In the genomic region with DNA sequence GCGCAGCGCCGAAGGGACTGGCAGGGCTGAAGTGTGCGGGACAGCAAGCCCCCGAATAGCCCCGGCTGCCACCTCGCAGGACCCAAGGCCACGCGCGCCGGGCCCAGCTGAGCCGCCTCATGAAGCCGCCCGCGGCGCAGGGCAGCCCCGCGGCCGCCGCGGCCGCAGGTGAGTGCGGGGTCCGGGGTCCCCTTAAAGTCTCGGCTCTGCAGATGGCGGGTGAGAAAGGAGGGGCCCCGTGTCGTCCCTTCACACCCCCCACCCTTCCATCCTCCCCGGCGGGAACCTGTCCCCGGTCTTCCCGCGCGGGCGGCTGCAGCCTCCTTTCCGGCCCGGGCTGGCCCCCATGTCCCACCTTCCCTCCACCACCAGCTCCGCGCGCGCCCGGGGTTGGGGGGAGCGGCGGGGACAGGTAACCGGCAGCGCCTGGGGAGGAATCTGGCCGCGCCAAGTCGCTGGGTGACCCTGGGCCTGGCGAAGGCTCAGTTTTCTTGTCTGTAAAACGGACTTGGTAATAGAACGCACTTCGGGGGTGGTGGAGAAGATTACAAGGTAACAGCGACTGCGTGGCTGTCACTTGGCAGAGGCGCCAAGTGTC, we compare ENCODE assay signal across 8 cellular contexts. TPM values are rescaled to one million over a fixed set of nuclear protein-coding genes. Genes with fewer than 3 reads are reported as not detected.
DNase-seq lines count a peak whose midpoint lies in the region; ATAC-seq lines count a peak whose summit lies in the region.

No MANE protein-coding gene starts in this region.

- H3K9me3 Mint-ChIP-seq in CD4-positive, CD25-positive, alpha-beta regulatory T cell, result peaks cover 0 to 3% (median 0%) of the 10 kb centered on the region in 7 donors
- H3K9me3 Mint-ChIP-seq in immature natural killer cell, result peaks cover 0 to 4% (median 0%) of the 10 kb centered on the region in 6 donors

- DNase-seq in CD4-positive, CD25-positive, alpha-beta regulatory T cell, result peak in 1 of 3 donors; percentile 61
- peak; percentile 55 for DNase-seq in NAMALWA (ENCODE audit: low spot score)
- peak; percentile 25 for DNase-seq in adipocyte (ENCODE audit: low read depth)
- peak; percentile 40 to 53 (median 43) for DNase-seq in immature natural killer cell
- DNase-seq in stimulated activated CD4-positive, alpha-beta T cell treated with anti-CD3 and anti-CD28 coated beads, Interleukin-4, amount 100 ng/mL, for 1 hour, result peak; percentile 44
- no peak for DNase-seq in NCI-H2196 (lab: John Stamatoyannopoulos, UW; ENCODE audit: unreplicated experiment)
- no peak for DNase-seq in cerebellum (ENCODE audit: low spot score)

- peaks cover 22 to 46% (median 36%) of the 10 kb centered on the region in 4 donors for H3K4me1 Mint-ChIP-seq in CD4-positive, CD25-positive, alpha-beta regulatory T cell
- H3K4me1 Mint-ChIP-seq in immature natural killer cell, result peaks cover 36 to 52% of the 10 kb centered on the region in 2 donors

- ATAC-seq in CD4-positive, CD25-positive, alpha-beta regulatory T cell (ENCODE audit: low read depth in 2 of 2), result peak; percentile 4 to 6
- peak; percentile 24 for ATAC-seq in GM21619 (IDR thresholded peaks at IDR 0.05; ENCODE audit: unreplicated experiment)

- H3K27me3 ChIP-seq in CD4-positive, CD25-positive, alpha-beta regulatory T cell (ENCODE audit: control insufficient read depth, insufficient read depth, low read length), result no peaks in the 10 kb centered on the region
- H3K27me3 ChIP-seq in adipocyte (replicated peaks; ENCODE audit: control insufficient read depth, insufficient read depth, low read length), result no peaks in the 10 kb centered on the region

- peak overlapping the region in 2 of 3 donors; percentile 96 to 97 for H3K27ac Mint-ChIP-seq in CD4-positive, CD25-positive, alpha-beta regulatory T cell
- H3K27ac Mint-ChIP-seq in immature natural killer cell, result peak overlapping the region in 4 of 6 donors; percentile 69 to 77 (median 72)

- peak overlapping the region; percentile 96 to 99 (median 98) for H3K4me3 Mint-ChIP-seq in CD4-positive, CD25-positive, alpha-beta regulatory T cell
- H3K4me3 Mint-ChIP-seq in immature natural killer cell, result peak overlapping the region; percentile 81 to 94 (median 83)

- peaks cover 9% of the 10 kb centered on the region for H3K27me3 Mint-ChIP-seq in CD4-positive, CD25-positive, alpha-beta regulatory T cell
- peaks cover 13 to 29% (median 14%) of the 10 kb centered on the region in 3 donors for H3K27me3 Mint-ChIP-seq in immature natural killer cell (ENCODE audit: low read depth in 3 of 3)

- H3K4me1 ChIP-seq in CD4-positive, CD25-positive, alpha-beta regulatory T cell (ENCODE audit: control insufficient read depth, insufficient read depth, low read length, poor library complexity, severe bottlenecking), result peaks cover 43% of the 10 kb centered on the region
- peaks cover 11% of the 10 kb centered on the region for H3K4me1 ChIP-seq in adipocyte (ENCODE audit: control insufficient read depth, insufficient read depth, low read length)

- no peaks in the 10 kb centered on the region for H3K9me3 ChIP-seq in CD4-positive, CD25-positive, alpha-beta regulatory T cell (ENCODE audit: control insufficient read depth in 2 of 2, low read length in 2 of 2)
- no peaks in the 10 kb centered on the region for H3K9me3 ChIP-seq in adipocyte (ENCODE audit: control insufficient read depth, low read length)

- H3K27ac ChIP-seq in CD4-positive, CD25-positive, alpha-beta regulatory T cell (ENCODE audit: insufficient read depth, low read length, poor library complexity, severe bottlenecking), result peak overlapping the region; percentile 94

- H3K9ac ChIP-seq in adipocyte (ENCODE audit: low read length), result peak overlapping the region; percentile 74

- H3K36me3 ChIP-seq in CD4-positive, CD25-positive, alpha-beta regulatory T cell (ENCODE audit: control insufficient read depth, insufficient read depth, low read length), result peaks cover 28% of the 10 kb centered on the region
- H3K36me3 ChIP-seq in adipocyte (ENCODE audit: control insufficient read depth, insufficient read depth, low read length, severe bottlenecking), result peaks cover 23% of the 10 kb centered on the region

- peak overlapping the region; percentile 94 for H3K4me3 ChIP-seq in CD4-positive, CD25-positive, alpha-beta regulatory T cell (ENCODE audit: low read depth, low read length)
- peak overlapping the region; percentile 79 for H3K4me3 ChIP-seq in adipocyte (ENCODE audit: low read length)

- H3K36me3 Mint-ChIP-seq in CD4-positive, CD25-positive, alpha-beta regulatory T cell, result peaks cover 33% of the 10 kb centered on the region
- H3K36me3 Mint-ChIP-seq in immature natural killer cell, result peaks cover 0 to 4% (median 3%) of the 10 kb centered on the region in 3 donors

RNA-seq across cellular contexts. Expression of gene RGCC, which starts 0.3 kb away (rescaled TPM):
- total RNA-seq in CD4-positive, CD25-positive, alpha-beta regulatory T cell, result 370 TPM
- 100 to 1,000 TPM; 101 to 179 (median 128) TPM for polyA plus RNA-seq in CD4-positive, CD25-positive, alpha-beta regulatory T cell
- polyA plus RNA-seq in immature natural killer cell, result 1 to 10 TPM; 4.5 to 8.5 (median 7.7) TPM
- 20.1 TPM for total RNA-seq in cerebellum

Comparison
In these comparisons a context has a peak if more than half of its experiments do, and no peak if none do; other contexts are left out.
1. DNase-seq: peak in NAMALWA (single experiment), adipocyte (single experiment), immature natural killer cell (3 of 3) and stimulated activated CD4-positive, alpha-beta T cell treated with anti-CD3 and anti-CD28 coated beads, Interleukin-4, amount 100 ng/mL, for 1 hour (single experiment); none in NCI-H2196 (single experiment) and cerebellum (single experiment).
2. RNA of gene RGCC, which starts 0.3 kb away (total RNA-seq): 370 TPM in CD4-positive, CD25-positive, alpha-beta regulatory T cell (single experiment); 20.1 TPM in cerebellum (single experiment); every median in the first group is over 10 times any median in the second.